ENCODE assay signal across 10 cellular contexts in the genomic region with DNA sequence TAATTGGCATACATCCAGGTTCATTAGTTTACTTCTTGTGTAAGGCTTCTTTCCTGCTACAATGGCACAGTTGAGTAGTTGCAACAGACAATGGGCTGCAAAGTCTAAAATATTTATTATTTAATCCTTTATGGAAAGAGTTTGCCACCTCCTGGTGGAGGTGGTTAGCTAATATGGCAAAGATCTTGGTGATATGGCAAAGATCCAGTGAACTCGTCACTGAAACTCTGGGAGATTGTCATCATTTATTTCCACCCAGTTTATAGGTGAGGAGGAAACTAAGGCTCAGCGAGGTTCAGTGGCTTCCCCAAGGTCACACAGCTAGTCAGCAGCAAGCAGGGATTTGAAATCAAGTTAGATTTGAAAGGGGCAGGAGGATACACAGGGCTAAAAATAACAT. TPM values are rescaled to one million over a fixed set of nuclear protein-coding genes. Genes with fewer than 3 reads are reported as not detected.
DNase-seq lines count a peak whose midpoint lies in the region; ATAC-seq, FAIRE-seq and TF ChIP-seq lines count a peak whose summit lies in the region.
"Had no signal": no experiment of that assay in that cellular context is flagged by ENCODE, and none has a peak within 500 bp of the region (broad histone marks: within the 10 kb centered on the region; RNA-seq: fewer than 3 reads in every experiment).

No MANE protein-coding gene starts in this region.

- no peaks in the 10 kb centered on the region for H3K9me3 Mint-ChIP-seq in GM23338
- H3K9me3 Mint-ChIP-seq in activated CD4-positive, alpha-beta memory T cell treated with anti-CD3 and anti-CD28 coated beads, Interleukin-2, amount 10 ng/mL, durations not matched to agents 7 days and 5 days: no peaks in the 10 kb centered on the region

- in situ Hi-C loops in K562 (cut with MboI): no loop called here

- H3K27ac Mint-ChIP-seq in GM23338: no peak overlapping the region
- H3K27ac Mint-ChIP-seq in activated CD4-positive, alpha-beta memory T cell treated with anti-CD3 and anti-CD28 coated beads, Interleukin-2, amount 10 ng/mL, durations not matched to agents 7 days and 5 days: no peak overlapping the region

- H3K27me3 ChIP-seq in BJ (ENCODE audit: control insufficient read depth, insufficient read depth, low read length) (no peaks in the 10 kb centered on the region), GM23338 (ENCODE audit: insufficient read depth) (no peaks in the 10 kb centered on the region), K562 (ENCODE audit: control insufficient read depth in 2 of 2, insufficient read depth in 2 of 2, low read length in 2 of 2) (peaks cover 42 to 61% of the 10 kb centered on the region in 2 experiments), lung (ENCODE audit: control insufficient read depth, insufficient read depth) (no peaks in the 10 kb centered on the region), hepatocyte (no peaks in the 10 kb centered on the region)

- TF ChIP-seq EP300 in K562 (IDR thresholded peaks at IDR 0.05; ENCODE audit: low read length): no peak

- H3K4me1 ChIP-seq in GM23338 (ENCODE audit: insufficient read depth): no peaks in the 10 kb centered on the region
- no peaks in the 10 kb centered on the region for H3K4me1 ChIP-seq in K562 (replicated peaks in 1 of 2; ENCODE audit: control insufficient read depth in 2 of 2, insufficient read depth in 2 of 2, low read length in 2 of 2)
- H3K4me1 ChIP-seq in lung (ENCODE audit: control insufficient read depth in 2 of 2, insufficient read depth in 2 of 2, low read length in 2 of 2): no peaks in the 10 kb centered on the region
- no peaks in the 10 kb centered on the region for H3K4me1 ChIP-seq in hepatocyte (ENCODE audit: insufficient read depth)

- H3K27ac ChIP-seq in GM23338 (ENCODE audit: low read depth) (no peak overlapping the region), K562 (ENCODE audit: extremely low read depth, low read depth, low read length) (no peak overlapping the region), lung (ENCODE audit: low read depth in 1 of 2, low read length in 1 of 2) (no peak overlapping the region), hepatocyte (no peak overlapping the region)
- H3K27ac ChIP-seq: HL-60 had no signal

- TF ChIP-seq CTCF in BJ (IDR thresholded peaks at IDR 0.05; ENCODE audit: insufficient read depth, low read depth, low read length): 0 out of 2 replicates have a peak, but pooled peaks have one; percentile 25
- TF ChIP-seq CTCF in GM23338 (conservative IDR thresholded peaks at IDR 0.05; ENCODE audit: low read depth in 2 of 2): peak; percentile 11 to 27; a peak in 1 of 4 replicates
- peak in 1 of 3 experiments; percentile 25; a peak in 2 of 6 replicates for TF ChIP-seq CTCF in K562 (IDR thresholded peaks at IDR 0.05 in 2 of 3, conservative IDR thresholded peaks at IDR 0.05 in 1 of 3; ENCODE audit: insufficient read depth in 2 of 3, low read depth in 1 of 3, low read length in 3 of 3)
- peak; percentile 41 for TF ChIP-seq CTCF in lung (IDR thresholded peaks at IDR 0.05; ENCODE audit: control extremely low read depth, extremely low read depth)
- no peak for TF ChIP-seq CTCF in hepatocyte (IDR thresholded peaks at IDR 0.05; ENCODE audit: poor library complexity)

- H3K4me2 ChIP-seq in GM23338: no peak overlapping the region
- H3K4me2 ChIP-seq in K562 (ENCODE audit: insufficient read depth, low read length): no peak overlapping the region
- H3K4me2 ChIP-seq in hepatocyte: no peak overlapping the region

- WGBS in K562 (ENCODE audit: insufficient coverage, low coverage, missing lambda C conversion rate): 0% methylated on average over 2 of the region's 2 CpGs
- WGBS in lung, 2 donors: 14 to 16% methylated on average over 2 of the region's 2 CpGs
- 67% methylated on average over 2 of the region's 2 CpGs for WGBS in hepatocyte (ENCODE audit: low lambda C conversion rate, missing lambda C conversion rate)

- intact Hi-C loops in K562 (cut with micrococcal nuclease): no loop called here

- H3K36me3 ChIP-seq in BJ (ENCODE audit: control insufficient read depth, insufficient read depth, low read length): no peaks in the 10 kb centered on the region
- no peaks in the 10 kb centered on the region for H3K36me3 ChIP-seq in GM23338 (ENCODE audit: insufficient read depth)
- H3K36me3 ChIP-seq in K562 (ENCODE audit: control insufficient read depth, insufficient read depth, low read length): no peaks in the 10 kb centered on the region
- no peaks in the 10 kb centered on the region for H3K36me3 ChIP-seq in lung (ENCODE audit: control insufficient read depth in 2 of 2, insufficient read depth in 2 of 2, low read length in 2 of 2)
- no peaks in the 10 kb centered on the region for H3K36me3 ChIP-seq in hepatocyte (replicated peaks; ENCODE audit: insufficient read depth, low read depth)

- POLR2A ChIA-PET in BJ (lab: Charles Lee) (no interaction called here), K562 (lab: Yijun Ruan, JAX) (interaction anchor here (0.6 kb wide), 1 partner anchor 13 kb away, joined by 3 read pairs; no protein-coding TSS in a partner anchor)
- POLR2A ChIA-PET in activated CD4-positive, alpha-beta memory T cell treated with anti-CD3 and anti-CD28 coated beads, Interleukin-2, amount 10 ng/mL, durations not matched to agents 7 days and 5 days (lab: Charles Lee): interaction anchor here (0.6 to 1.3 kb wide), 3 partner anchors 39 to 64 kb away, joined by 3 to 7 read pairs (median 4); no protein-coding TSS in a partner anchor

- H3K9ac ChIP-seq in K562 (ENCODE audit: insufficient read depth in 1 of 2, low read depth in 2 of 2, low read length in 2 of 2): no peak overlapping the region

- no peaks in the 10 kb centered on the region for H3K9me2 ChIP-seq in GM23338 (ENCODE audit: insufficient read depth)
- no peaks in the 10 kb centered on the region for H3K9me2 ChIP-seq in hepatocyte (replicated peaks; ENCODE audit: insufficient read depth)

- H3K36me3 Mint-ChIP-seq in GM23338 (ENCODE audit: low read depth): no peaks in the 10 kb centered on the region
- H3K36me3 Mint-ChIP-seq in activated CD4-positive, alpha-beta memory T cell treated with anti-CD3 and anti-CD28 coated beads, Interleukin-2, amount 10 ng/mL, durations not matched to agents 7 days and 5 days (ENCODE audit: low read depth): no peaks in the 10 kb centered on the region

- H3K4me3 Mint-ChIP-seq in GM23338: no peak overlapping the region
- no peak overlapping the region for H3K4me3 Mint-ChIP-seq in activated CD4-positive, alpha-beta memory T cell treated with anti-CD3 and anti-CD28 coated beads, Interleukin-2, amount 10 ng/mL, durations not matched to agents 7 days and 5 days

- H3K9me3 ChIP-seq in K562 (replicated peaks; ENCODE audit: control insufficient read depth, insufficient read depth, low read depth, low read length) (no peaks in the 10 kb centered on the region), lung (ENCODE audit: control insufficient read depth in 2 of 2, insufficient read depth in 1 of 2, low read length in 1 of 2) (no peaks in the 10 kb centered on the region), hepatocyte (ENCODE audit: low read depth) (no peaks in the 10 kb centered on the region)

- FAIRE-seq in K562 (lab: Jason Lieb, UNC): no peak
- FAIRE-seq: urothelium cell line had no signal

- no peaks in the 10 kb centered on the region for H3K9me1 ChIP-seq in K562 (ENCODE audit: control insufficient read depth, insufficient read depth, low read length)

- H3F3A ChIP-seq in GM23338 (replicated peaks; ENCODE audit: low read depth): no peaks in the 10 kb centered on the region

- DNase-seq in BJ (ENCODE audit: low read depth): no peak
- no peak for DNase-seq in GM23338 (ENCODE audit: low spot score)
- no peak for DNase-seq in K562 (ENCODE audit: extremely low read depth in 1 of 4, low spot score in 3 of 4)
- no peak for DNase-seq in lung (ENCODE audit: low spot score)
- no peak for DNase-seq in activated CD4-positive, alpha-beta memory T cell treated with anti-CD3 and anti-CD28 coated beads, Interleukin-2, amount 10 ng/mL, durations not matched to agents 7 days and 5 days
- DNase-seq in hepatocyte (ENCODE audit: low spot score): no peak

- peaks cover 5% of the 10 kb centered on the region for H3K27me3 Mint-ChIP-seq in GM23338 (ENCODE audit: insufficient read depth, low read depth, poor library complexity)
- H3K27me3 Mint-ChIP-seq in activated CD4-positive, alpha-beta memory T cell treated with anti-CD3 and anti-CD28 coated beads, Interleukin-2, amount 10 ng/mL, durations not matched to agents 7 days and 5 days: peaks cover 16% of the 10 kb centered on the region

- no TSS peak for BruUV-seq in K562 (replicated peaks; lab: Mats Ljungman, UMichigan)

- no peak for TF ChIP-seq POLR2A in K562 (conservative IDR thresholded peaks at IDR 0.05)

- H4K20me1 ChIP-seq in GM23338 (replicated peaks; ENCODE audit: insufficient read depth): no peaks in the 10 kb centered on the region
- peaks cover 2% of the 10 kb centered on the region; the same call in 1 of the 2 replicates for H4K20me1 ChIP-seq in K562 (replicated peaks; ENCODE audit: control insufficient read depth, insufficient read depth, low read length)
- H4K20me1 ChIP-seq in hepatocyte (ENCODE audit: insufficient read depth, poor library complexity, severe bottlenecking): no peaks in the 10 kb centered on the region

- no peak for TF ChIP-seq RAD21 in K562 (CRISPR knock-in tag; conservative IDR thresholded peaks at IDR 0.05 in 1 of 2, IDR thresholded peaks at IDR 0.05 in 1 of 2)

- H3K4me3 ChIP-seq in BJ (ENCODE audit: low read depth, low read length) (no peak overlapping the region), GM23338 (no peak overlapping the region), K562 (no peak overlapping the region), lung (no peak overlapping the region), hepatocyte (no peak overlapping the region)

- no peaks in the 10 kb centered on the region for H3K4me1 Mint-ChIP-seq in GM23338
- no peaks in the 10 kb centered on the region for H3K4me1 Mint-ChIP-seq in activated CD4-positive, alpha-beta memory T cell treated with anti-CD3 and anti-CD28 coated beads, Interleukin-2, amount 10 ng/mL, durations not matched to agents 7 days and 5 days

- CTCF ChIA-PET in BJ (lab: Yijun Ruan, JAX) (interaction anchor here (0.6 to 4.4 kb wide), 14 partner anchors 9 to 109 kb away, joined by 3 to 33 read pairs (median 4); no protein-coding TSS in a partner anchor), K562 (lab: Yijun Ruan, JAX; ENCODE audit: low intra/inter-chr PET ratio) (no interaction called here)
- CTCF ChIA-PET in activated CD4-positive, alpha-beta memory T cell treated with anti-CD3 and anti-CD28 coated beads, Interleukin-2, amount 10 ng/mL, durations not matched to agents 7 days and 5 days (lab: Charles Lee): interaction anchor here (0.7 to 2.4 kb wide), 12 partner anchors 9 to 97 kb away, joined by 3 to 12 read pairs (median 6); a partner anchor contains a TSS

- H3K79me2 ChIP-seq in GM23338 (replicated peaks; ENCODE audit: insufficient read depth): no peaks in the 10 kb centered on the region
- no peaks in the 10 kb centered on the region for H3K79me2 ChIP-seq in K562 (ENCODE audit: control insufficient read depth, insufficient read depth, low read length)
- H3K79me2 ChIP-seq in hepatocyte: no peaks in the 10 kb centered on the region

- no peak overlapping the region for H2AFZ ChIP-seq in GM23338
- H2AFZ ChIP-seq in K562 (ENCODE audit: low read depth, low read length): no peak overlapping the region
- H2AFZ ChIP-seq in hepatocyte: no peak overlapping the region

- ATAC-seq in GM23338: no peak
- ATAC-seq in K562: no peak
- ATAC-seq in lung (ENCODE audit: insufficient read depth, low FRiP score): no peak
- ATAC-seq in HG02798 (IDR thresholded peaks at IDR 0.05; ENCODE audit: poor library complexity, unreplicated experiment): no peak
- ATAC-seq in HG03354 (IDR thresholded peaks at IDR 0.05; ENCODE audit: poor library complexity, severe bottlenecking, unreplicated experiment): no peak

RNA-seq across cellular contexts. Expression of a gene that starts 16.1 kb away (rescaled TPM):
- polyA plus RNA-seq in BJ (2011; rRNA removed) (11.1 and 15.0 TPM in 2 replicates), GM23338 (2016; fragmentation: Nextera tagmentation; extraction: Ambion mirVana) (0.71 and 1.5 TPM in 2 replicates), K562 (2011; rRNA removed) (0.20 and 0.49 TPM in 2 replicates), K562 (2014; fragmentation: Illumina TruSeq; extraction: Trizol) (0.49 and 0.51 TPM in 2 replicates), K562 (2014; fragmentation: Nextera tagmentation; extraction: Ambion mirVana) (not detected), K562 (2014; rRNA removed) (0.44 and 0.50 TPM in 2 replicates), lung (1 to 10 TPM; 7.6 to 8.0 TPM), hepatocyte (0.78 and 0.85 TPM in 2 replicates)
- 18.4 and 24.7 TPM in 2 replicates for polyA minus RNA-seq in BJ (2011; rRNA and poly(A)+ RNA removed)
- 7.5 and 13.2 TPM in 2 replicates for total RNA-seq in GM23338 (2014; rRNA removed; shearing (Covaris generic))
- total RNA-seq in K562 (2011; cell fraction: chromatin; rRNA removed; ENCODE audit: low replicate concordance): 0.12 TPM in 2 replicates
- total RNA-seq in K562 (2011; cell fraction: nucleolus; rRNA removed): 0.13 and 0.17 TPM in 2 replicates
- 0.15 and 0.38 TPM in 2 replicates for total RNA-seq in K562 (2011; cell fraction: nucleoplasm; rRNA removed)
- total RNA-seq in K562 (2014; rRNA removed) (0.32 and 0.37 TPM in 2 replicates), K562 (2014; rRNA removed; fragmentation: Illumina TruSeq; extraction: Trizol) (0.15 and 0.26 TPM in 2 replicates), K562 (2015; rRNA removed; fragmentation: Illumina TruSeq; extraction: Trizol) (0.38 and 0.40 TPM in 2 replicates), K562 (2021) (0.67 and 1.0 TPM in 2 replicates), lung (10 to 100 TPM in 1 of 2 donors, 1 to 10 TPM in 1; 8.7 to 18.9 TPM), hepatocyte (7.2 and 8.1 TPM in 2 replicates)
- 0.78 and 0.85 TPM in 2 replicates for polyA plus RNA-seq in K562 (2011; cell fraction: cytosol; rRNA removed)
- polyA plus RNA-seq in K562 (2011; cell fraction: nucleus; rRNA removed): 0.15 and 0.47 TPM in 2 replicates
- polyA plus RNA-seq in K562 (2012): 0.81 and 1.1 TPM in 2 replicates
- polyA minus RNA-seq in K562 (2011; rRNA and poly(A)+ RNA removed): 0.75 and 0.88 TPM in 2 replicates
- polyA minus RNA-seq in K562 (2011; cell fraction: cytosol; rRNA and poly(A)+ RNA removed): 0.46 and 0.76 TPM in 2 replicates
- polyA minus RNA-seq in K562 (2011; cell fraction: nucleus; rRNA and poly(A)+ RNA removed): 0.22 and 0.27 TPM in 2 replicates
- 10 to 100 TPM; 19.9 to 22.7 TPM for total RNA-seq in activated CD4-positive, alpha-beta memory T cell treated with anti-CD3 and anti-CD28 coated beads, Interleukin-2, amount 10 ng/mL, durations not matched to agents 7 days and 5 days
